Comparison of ENCODE assay signal across 8 cellular contexts in the genomic region with DNA sequence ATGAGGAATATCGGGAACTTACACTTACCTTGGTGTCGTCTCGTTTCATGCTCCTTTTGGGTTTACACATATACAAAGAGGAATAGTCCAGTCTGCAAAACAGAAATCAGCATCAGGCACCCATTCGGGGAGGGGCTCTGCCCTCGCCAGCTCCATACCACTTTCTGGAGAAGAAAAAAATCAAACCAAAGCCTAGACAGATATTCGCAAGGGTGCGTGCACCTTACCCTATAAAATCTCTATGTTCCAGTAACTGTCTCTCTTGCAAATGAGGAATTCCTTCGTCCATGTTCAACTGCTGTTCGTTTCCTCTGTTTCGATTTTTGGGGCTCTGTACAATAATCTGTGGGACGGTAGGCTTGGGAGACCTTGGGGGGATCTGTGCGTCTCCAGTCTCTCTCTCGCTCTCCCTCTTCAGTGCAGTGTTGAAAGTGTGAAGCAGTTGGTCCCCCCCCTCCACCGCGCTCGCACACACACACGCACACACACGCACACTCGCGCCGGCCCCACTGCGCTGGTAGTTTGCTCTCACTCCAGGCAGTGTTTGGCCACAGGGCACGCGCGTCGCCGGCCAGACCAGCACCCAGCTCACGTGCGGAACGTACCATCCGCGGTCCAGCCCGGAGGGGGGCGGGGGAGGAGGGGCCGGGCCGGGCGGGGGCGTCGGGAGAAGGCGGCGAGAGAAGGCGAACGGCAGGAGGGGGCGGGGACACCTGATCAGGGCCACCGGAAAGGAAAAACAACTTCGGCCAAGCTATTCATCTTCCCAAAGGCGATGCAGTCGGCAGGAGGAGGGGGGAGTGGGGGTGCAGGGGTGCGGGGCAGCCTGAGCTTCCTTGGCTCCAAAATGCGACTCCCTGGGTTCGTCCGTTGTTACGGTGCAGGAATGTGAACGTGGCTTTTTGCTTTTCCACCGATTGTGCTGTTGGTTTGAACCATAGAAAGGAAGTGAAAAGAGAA. TPM values are rescaled to one million over a fixed set of nuclear protein-coding genes. Genes with fewer than 3 reads are reported as not detected.
DNase-seq lines count a peak whose midpoint lies in the region; ATAC-seq and TF ChIP-seq lines count a peak whose summit lies in the region.

Gene BHLHE41, minus strand, starts transcription at position 547 of the 960 bp plus-strand sequence. Its CDS starts 258 bp downstream, at position 289.

- no peak for TF ChIP-seq CTCF in NB4 (IDR thresholded peaks at IDR 0.05; ENCODE audit: low read depth, low read length)
- no peak for TF ChIP-seq CTCF in left ventricle myocardium inferior (IDR thresholded peaks at IDR 0.05; ENCODE audit: borderline replicate concordance)
- no peak for TF ChIP-seq CTCF in osteocyte (IDR thresholded peaks at IDR 0.05)

- TF ChIP-seq POLR2A in NB4 (IDR thresholded peaks at IDR 0.05; ENCODE audit: extremely low read depth, insufficient read length), result no peak

- H3K9me3 ChIP-seq in left ventricle myocardium inferior (replicated peaks), result no peaks in the 10 kb centered on the region

- peak within 1 kb of the TSS; percentile 68 for H3K4me3 ChIP-seq in NB4 (ENCODE audit: low read depth, low read length)
- peak within 1 kb of the TSS; percentile 70 for H3K4me3 ChIP-seq in left ventricle myocardium inferior

- peak within 1 kb of the TSS; percentile 94 for H3K27ac ChIP-seq in left ventricle myocardium inferior (replicated peaks)

- no peak for ATAC-seq in GM21786 (IDR thresholded peaks at IDR 0.05; ENCODE audit: unreplicated experiment)

- no peaks in the 10 kb centered on the region for H3K27me3 ChIP-seq in left ventricle myocardium inferior (ENCODE audit: low read depth)

- peaks cover 41% of the 10 kb centered on the region for H3K27me3 Mint-ChIP-seq in osteocyte (ENCODE audit: unreplicated experiment)

- peak within 1 kb of the TSS; percentile 93 for H3K4me3 Mint-ChIP-seq in osteocyte (ENCODE audit: unreplicated experiment)

- no peaks in the 10 kb centered on the region for H3K36me3 Mint-ChIP-seq in osteocyte (ENCODE audit: unreplicated experiment)

- H3K27ac Mint-ChIP-seq in osteocyte (ENCODE audit: unreplicated experiment), result peak within 1 kb of the TSS; percentile 81

- peaks cover 63% of the 10 kb centered on the region for H3K4me1 ChIP-seq in left ventricle myocardium inferior

- DNase-seq in NCI-H146 (lab: John Stamatoyannopoulos, UW), result peak; percentile 23
- DNase-seq in NCI-H146 treated with DMSO at 0.1 percent for 48 hours (lab: John Stamatoyannopoulos, UW; ENCODE audit: unreplicated experiment), result no peak
- peak; percentile 79 for DNase-seq in NB4 (ENCODE audit: low read depth)
- DNase-seq in amniotic stem cell (lab: John Stamatoyannopoulos, UW), result peak; percentile 44
- DNase-seq in left ventricle myocardium inferior, result peak; percentile 84
- no peak for DNase-seq in osteocyte (ENCODE audit: extremely low spot score, unreplicated experiment)
- no peak for DNase-seq in NCI-H1694 treated with DMSO at 0.1 percent for 48 hours (lab: John Stamatoyannopoulos, UW)

- H3K4me1 Mint-ChIP-seq in osteocyte (ENCODE audit: unreplicated experiment), result peaks cover 29% of the 10 kb centered on the region

- intact Hi-C loops in left ventricle myocardium inferior (cut with micrococcal nuclease), result loop anchor here (10.0 kb wide), 1 partner anchor 70 kb away; the partner anchor contains the start of gene SSPN

- H3K36me3 ChIP-seq in left ventricle myocardium inferior, result no peaks in the 10 kb centered on the region

- no peaks in the 10 kb centered on the region for H3K9me3 Mint-ChIP-seq in osteocyte (ENCODE audit: unreplicated experiment)

RNA-seq across cellular contexts. Expression of gene BHLHE41, which starts in this region (rescaled TPM):
- total RNA-seq in left ventricle myocardium inferior (33.4 TPM), osteocyte (1.1 and 1.4 TPM in 2 replicates)

Comparison
In these comparisons a context has a peak if more than half of its experiments do, and no peak if none do; other contexts are left out.
1. RNA of gene BHLHE41 (total RNA-seq): 33.4 TPM in left ventricle myocardium inferior (single experiment); 1.1 to 1.4 TPM in osteocyte; every median in the first group is over 10 times any median in the second.
2. DNase-seq: peak in NCI-H146 (single experiment), NB4 (single experiment), amniotic stem cell (single experiment) and left ventricle myocardium inferior (single experiment); none in NCI-H146 treated with DMSO at 0.1 percent for 48 hours (single experiment), osteocyte (single experiment) and NCI-H1694 treated with DMSO at 0.1 percent for 48 hours (single experiment).